In genomic region chr5:43201442-43201841, GRCh38 we compare ENCODE assay signal across 4 cellular contexts. TPM values are rescaled to one million over a fixed set of nuclear protein-coding genes. Genes with fewer than 3 reads are reported as not detected.
"Had no signal": no experiment of that assay in that cellular context is flagged by ENCODE, and none has a peak within 500 bp of the region (broad histone marks: within the 10 kb centered on the region; RNA-seq: fewer than 3 reads in every experiment).

No MANE protein-coding gene starts in this region.

RNA-seq across cellular contexts. Expression of gene NIM1K, which starts 9.4 kb away (rescaled TPM):
- total RNA-seq: endodermal cell, esophagus mucosa, glomerular endothelial cell had no signal
- polyA plus RNA-seq: naive thymus-derived CD8-positive, alpha-beta T cell had no signal
